Comparison of ENCODE assay signal across 24 cellular contexts in genomic region chr11:112693781-112694180, GRCh38.
"Had no signal": no experiment of that assay in that cellular context is flagged by ENCODE, and none has a peak within 500 bp of the region (broad histone marks: within the 10 kb centered on the region; RNA-seq: fewer than 3 reads in every experiment).

No MANE protein-coding gene starts in this region.

- H3K36me3 ChIP-seq: neutrophil, ovary, prostate gland, thyroid gland, upper lobe of right lung had no signal

- H3K4me3 ChIP-seq: ovary, prostate gland, thyroid gland, upper lobe of right lung had no signal

- H3K36me3 Mint-ChIP-seq: memory B cell; natural killer cell treated with Interleukin-12 subunit alpha and Interleukin-12 subunit beta and Interleukin-15 and Interleukin-18, amount 100 ng/mL, for 72 hours had no signal

- H3K27ac Mint-ChIP-seq: activated naive CD4-positive, alpha-beta T cell treated with anti-CD3 and anti-CD28 coated beads for 36 hours; endodermal cell; memory B cell; natural killer cell treated with Interleukin-12 subunit alpha and Interleukin-12 subunit beta and Interleukin-15 and Interleukin-18, amount 100 ng/mL, for 72 hours; T-helper 17 cell had no signal

- ATAC-seq: left cardiac atrium, T-helper 17 cell, upper lobe of right lung had no signal

- H3K4me1 ChIP-seq: prostate gland, thyroid gland, upper lobe of right lung had no signal

- H3K9me3 Mint-ChIP-seq: activated naive CD4-positive, alpha-beta T cell treated with anti-CD3 and anti-CD28 coated beads for 36 hours; endodermal cell; memory B cell; natural killer cell treated with Interleukin-12 subunit alpha and Interleukin-12 subunit beta and Interleukin-15 and Interleukin-18, amount 100 ng/mL, for 72 hours had no signal

- H3K27ac ChIP-seq: neutrophil, ovary, prostate gland, thyroid gland, upper lobe of right lung had no signal

- H3K27me3 ChIP-seq: ovary, thyroid gland, upper lobe of right lung had no signal

- FAIRE-seq: islet of Langerhans had no signal

- H3K4me1 Mint-ChIP-seq: memory B cell had no signal

- DNase-seq: activated CD4-positive, alpha-beta T cell treated with anti-CD3 and anti-CD28 coated beads for 4 hours; activated CD4-positive, alpha-beta T cell treated with anti-CD3 and anti-CD28 coated beads, Interleukin-2, amount 50 U/mL, for 48 hours; activated CD4-positive, CD25-positive, alpha-beta regulatory T cell; activated naive CD4-positive, alpha-beta T cell treated with anti-CD3 and anti-CD28 coated beads for 36 hours; activated T-cell treated with anti-CD3 and anti-CD28 coated beads, Interleukin-2, amount 50 U/mL, for 48 hours; amygdala; cerebellar nuclear complex; cortex of kidney; endodermal cell; foreskin melanocyte; hypothalamus; left cardiac atrium; ovary; stimulated activated CD4-positive, alpha-beta T cell treated with anti-CD3 and anti-CD28 coated beads, Interleukin-2, amount 100 ng/mL, for 48 hours; stimulated activated naive CD4-positive, alpha-beta T cell treated with Interleukin-2 at 50 U/mL for 16 hours; substantia nigra; T-helper 17 cell; thyroid gland; upper lobe of right lung had no signal

- H3K9me3 ChIP-seq: neutrophil, ovary, prostate gland, thyroid gland, upper lobe of right lung had no signal

- H3K4me3 Mint-ChIP-seq: activated naive CD4-positive, alpha-beta T cell treated with anti-CD3 and anti-CD28 coated beads for 36 hours; endodermal cell; memory B cell; natural killer cell treated with Interleukin-12 subunit alpha and Interleukin-12 subunit beta and Interleukin-15 and Interleukin-18, amount 100 ng/mL, for 72 hours; T-helper 17 cell had no signal
